Comparison of ENCODE assay signal across 16 cellular contexts in the genomic region with DNA sequence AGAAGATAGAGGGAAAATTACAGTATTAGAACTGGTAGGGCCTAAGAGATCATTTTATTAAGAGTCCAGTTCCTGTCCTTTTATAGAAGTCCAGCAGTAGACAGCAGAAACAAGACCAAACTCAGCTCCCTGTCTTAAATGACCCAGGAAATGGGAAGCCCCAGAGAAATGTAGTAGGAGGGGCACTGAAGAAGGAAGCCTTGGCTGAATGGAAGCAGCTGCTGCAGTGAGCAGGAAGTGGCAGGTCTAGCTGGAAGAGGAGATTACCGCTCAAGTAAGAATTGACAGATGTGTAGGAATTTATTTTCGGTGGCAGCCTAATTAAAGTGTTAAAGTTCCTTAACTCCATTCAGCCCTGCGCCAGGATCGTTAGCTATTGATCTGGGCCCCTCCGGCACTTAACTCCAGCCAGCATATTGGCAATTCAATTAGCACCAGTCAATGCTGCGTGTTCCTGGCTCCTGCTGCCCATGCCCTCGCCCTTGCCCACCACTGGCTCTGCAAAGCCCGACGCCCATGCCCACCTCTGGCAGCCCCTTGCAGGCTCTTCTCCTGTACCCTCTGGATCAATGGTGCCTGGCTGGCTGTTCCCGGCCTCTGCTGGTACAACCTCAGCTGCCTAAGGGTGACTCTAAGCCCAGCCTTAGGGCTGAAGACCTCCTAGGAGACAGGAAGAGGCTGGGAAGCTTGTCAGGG. TPM values are rescaled to one million over a fixed set of nuclear protein-coding genes. Genes with fewer than 3 reads are reported as not detected.
DNase-seq lines count a peak whose midpoint lies in the region; ATAC-seq and TF ChIP-seq lines count a peak whose summit lies in the region.
"Had no signal": no experiment of that assay in that cellular context is flagged by ENCODE, and none has a peak within 500 bp of the region (broad histone marks: within the 10 kb centered on the region; RNA-seq: fewer than 3 reads in every experiment).

No MANE protein-coding gene starts in this region.

- peak overlapping the region; percentile 9 for H3K27ac Mint-ChIP-seq in activated naive CD8-positive, alpha-beta T cell treated with anti-CD3 and anti-CD28 coated beads for 36 hours
- H3K27ac Mint-ChIP-seq in activated naive CD8-positive, alpha-beta T cell treated with anti-CD3 and anti-CD28 coated beads, Interleukin-2, amount 50 U/mL, for 24 hours, result no peak overlapping the region
- peak overlapping the region; percentile 90 for H3K27ac Mint-ChIP-seq in endothelial cell (ENCODE audit: unreplicated experiment)
- H3K27ac Mint-ChIP-seq in stimulated activated naive B cell treated with anti-CD40 and anti-IgM and Interleukin-4, amounts not matched to agents 10 μg/mL and 1 μg/mL and 100 μg/mL, for 72 hours, result peak overlapping the region; percentile 7
- H3K27ac Mint-ChIP-seq: activated B cell treated with CpG ODN at 0.5 μM for 24 hours; CD8-positive, alpha-beta T cell had no signal

- H3K27me3 Mint-ChIP-seq in activated naive CD8-positive, alpha-beta T cell treated with anti-CD3 and anti-CD28 coated beads for 36 hours, result no peaks in the 10 kb centered on the region
- no peaks in the 10 kb centered on the region for H3K27me3 Mint-ChIP-seq in activated naive CD8-positive, alpha-beta T cell treated with anti-CD3 and anti-CD28 coated beads, Interleukin-2, amount 50 U/mL, for 24 hours
- H3K27me3 Mint-ChIP-seq in endothelial cell (ENCODE audit: unreplicated experiment), result peaks cover 29% of the 10 kb centered on the region
- no peaks in the 10 kb centered on the region for H3K27me3 Mint-ChIP-seq in stimulated activated naive B cell treated with anti-CD40 and anti-IgM and Interleukin-4, amounts not matched to agents 10 μg/mL and 1 μg/mL and 100 μg/mL, for 72 hours
- H3K27me3 Mint-ChIP-seq: activated B cell treated with CpG ODN at 0.5 μM for 24 hours; naive thymus-derived CD4-positive, alpha-beta T cell had no signal

- ATAC-seq in activated naive CD8-positive, alpha-beta T cell treated with anti-CD3 and anti-CD28 coated beads, Interleukin-2, amount 50 U/mL, for 24 hours, result no peak
- no peak for ATAC-seq in stimulated activated naive B cell treated with anti-CD40 and anti-IgM and Interleukin-4, amounts not matched to agents 10 μg/mL and 1 μg/mL and 100 μg/mL, for 72 hours (replicated peaks)
- ATAC-seq: CD8-positive, alpha-beta T cell; GM23338; naive thymus-derived CD4-positive, alpha-beta T cell had no signal

- TF ChIP-seq CTCF in endothelial cell (IDR thresholded peaks at IDR 0.05; ENCODE audit: unreplicated experiment), result no peak

- DNase-seq in activated naive CD8-positive, alpha-beta T cell treated with anti-CD3 and anti-CD28 coated beads for 36 hours, result no peak
- DNase-seq in activated naive CD8-positive, alpha-beta T cell treated with anti-CD3 and anti-CD28 coated beads, Interleukin-2, amount 50 U/mL, for 24 hours, result no peak
- DNase-seq in NCI-H82 treated with DMSO at 0.1 percent for 48 hours (lab: John Stamatoyannopoulos, UW; ENCODE audit: unreplicated experiment) (peak; percentile 63), endothelial cell (ENCODE audit: low spot score) (no peak), NCI-H2081 (lab: John Stamatoyannopoulos, UW) (no peak), superior temporal gyrus (ENCODE audit: extremely low spot score) (no peak), epidermal melanocyte (ENCODE audit: insufficient read length, low spot score) (no peak)
- no peak for DNase-seq in stimulated activated naive B cell treated with anti-CD40 and anti-IgM and Interleukin-4, amounts not matched to agents 10 μg/mL and 1 μg/mL and 100 μg/mL, for 72 hours
- DNase-seq: activated B cell treated with CpG ODN at 0.5 μM for 24 hours; activated effector memory CD4-positive, alpha-beta T cell treated with anti-CD3 and anti-CD28 coated beads, Interleukin-2, amount 50 U/mL, for 16 hours; CD8-positive, alpha-beta T cell; naive thymus-derived CD4-positive, alpha-beta T cell; NCI-H187; stimulated activated CD4-positive, alpha-beta T cell treated with anti-CD3 and anti-CD28 coated beads, Interleukin-15, amount 100 ng/mL, for 24 hours had no signal

- no peaks in the 10 kb centered on the region for H3K4me1 Mint-ChIP-seq in activated naive CD8-positive, alpha-beta T cell treated with anti-CD3 and anti-CD28 coated beads for 36 hours
- no peaks in the 10 kb centered on the region for H3K4me1 Mint-ChIP-seq in activated naive CD8-positive, alpha-beta T cell treated with anti-CD3 and anti-CD28 coated beads, Interleukin-2, amount 50 U/mL, for 24 hours
- H3K4me1 Mint-ChIP-seq in endothelial cell (ENCODE audit: unreplicated experiment), result peaks cover 42% of the 10 kb centered on the region
- H3K4me1 Mint-ChIP-seq in stimulated activated naive B cell treated with anti-CD40 and anti-IgM and Interleukin-4, amounts not matched to agents 10 μg/mL and 1 μg/mL and 100 μg/mL, for 72 hours, result no peaks in the 10 kb centered on the region
- H3K4me1 Mint-ChIP-seq: activated B cell treated with CpG ODN at 0.5 μM for 24 hours had no signal

- H3K4me3 Mint-ChIP-seq in activated naive CD8-positive, alpha-beta T cell treated with anti-CD3 and anti-CD28 coated beads for 36 hours, result no peak overlapping the region
- no peak overlapping the region for H3K4me3 Mint-ChIP-seq in activated naive CD8-positive, alpha-beta T cell treated with anti-CD3 and anti-CD28 coated beads, Interleukin-2, amount 50 U/mL, for 24 hours
- peak overlapping the region; percentile 11 for H3K4me3 Mint-ChIP-seq in endothelial cell (ENCODE audit: unreplicated experiment)
- H3K4me3 Mint-ChIP-seq in stimulated activated naive B cell treated with anti-CD40 and anti-IgM and Interleukin-4, amounts not matched to agents 10 μg/mL and 1 μg/mL and 100 μg/mL, for 72 hours, result no peak overlapping the region
- H3K4me3 Mint-ChIP-seq: activated B cell treated with CpG ODN at 0.5 μM for 24 hours; CD8-positive, alpha-beta T cell; GM23338 had no signal

- H3K9me3 Mint-ChIP-seq in activated naive CD8-positive, alpha-beta T cell treated with anti-CD3 and anti-CD28 coated beads for 36 hours, result no peaks in the 10 kb centered on the region
- H3K9me3 Mint-ChIP-seq in activated naive CD8-positive, alpha-beta T cell treated with anti-CD3 and anti-CD28 coated beads, Interleukin-2, amount 50 U/mL, for 24 hours, result no peaks in the 10 kb centered on the region
- H3K9me3 Mint-ChIP-seq in endothelial cell (ENCODE audit: unreplicated experiment), result no peaks in the 10 kb centered on the region
- no peaks in the 10 kb centered on the region for H3K9me3 Mint-ChIP-seq in stimulated activated naive B cell treated with anti-CD40 and anti-IgM and Interleukin-4, amounts not matched to agents 10 μg/mL and 1 μg/mL and 100 μg/mL, for 72 hours
- H3K9me3 Mint-ChIP-seq: activated B cell treated with CpG ODN at 0.5 μM for 24 hours; CD8-positive, alpha-beta T cell; GM23338; naive thymus-derived CD4-positive, alpha-beta T cell had no signal

- no peaks in the 10 kb centered on the region for H3K36me3 Mint-ChIP-seq in activated naive CD8-positive, alpha-beta T cell treated with anti-CD3 and anti-CD28 coated beads for 36 hours
- H3K36me3 Mint-ChIP-seq in activated naive CD8-positive, alpha-beta T cell treated with anti-CD3 and anti-CD28 coated beads, Interleukin-2, amount 50 U/mL, for 24 hours (ENCODE audit: low read depth), result no peaks in the 10 kb centered on the region
- peaks cover 38% of the 10 kb centered on the region for H3K36me3 Mint-ChIP-seq in endothelial cell (ENCODE audit: low read depth, unreplicated experiment)
- peaks cover 8 to 13% of the 10 kb centered on the region in 2 donors for H3K36me3 Mint-ChIP-seq in stimulated activated naive B cell treated with anti-CD40 and anti-IgM and Interleukin-4, amounts not matched to agents 10 μg/mL and 1 μg/mL and 100 μg/mL, for 72 hours
- H3K36me3 Mint-ChIP-seq: CD8-positive, alpha-beta T cell; naive thymus-derived CD4-positive, alpha-beta T cell had no signal

RNA-seq across cellular contexts. Expression of a gene that starts 21.1 kb away (rescaled TPM):
- total RNA-seq in activated naive CD8-positive, alpha-beta T cell treated with anti-CD3 and anti-CD28 coated beads for 36 hours, result 1 to 10 TPM in 1 of 2 experiments, under 1 TPM in 1; 0.85 to 1.1 TPM
- total RNA-seq in endothelial cell (ENCODE audit: unreplicated experiment), result 12.7 TPM

RNA-seq across cellular contexts. Expression of a gene that starts 25.6 kb away (rescaled TPM):
- total RNA-seq in activated naive CD8-positive, alpha-beta T cell treated with anti-CD3 and anti-CD28 coated beads for 36 hours, result 1 to 10 TPM; 7.6 to 9.4 TPM
- total RNA-seq in endothelial cell (ENCODE audit: unreplicated experiment), result 6.9 TPM

RNA-seq across cellular contexts. Expression of a gene that starts 37.1 kb away (rescaled TPM):
- total RNA-seq in activated naive CD8-positive, alpha-beta T cell treated with anti-CD3 and anti-CD28 coated beads for 36 hours, result 100 to 1,000 TPM; 118 to 124 TPM
- total RNA-seq in endothelial cell (ENCODE audit: unreplicated experiment), result 134 TPM

RNA-seq across cellular contexts. Expression of a gene that starts 48.1 kb away (rescaled TPM):
- total RNA-seq in activated naive CD8-positive, alpha-beta T cell treated with anti-CD3 and anti-CD28 coated beads for 36 hours, result under 1 TPM; 0.72 to 0.74 TPM
- total RNA-seq in endothelial cell (ENCODE audit: unreplicated experiment), result 0.64 TPM
- total RNA-seq: CD8-positive, alpha-beta T cell; G401 had no signal
